In the genomic region with DNA sequence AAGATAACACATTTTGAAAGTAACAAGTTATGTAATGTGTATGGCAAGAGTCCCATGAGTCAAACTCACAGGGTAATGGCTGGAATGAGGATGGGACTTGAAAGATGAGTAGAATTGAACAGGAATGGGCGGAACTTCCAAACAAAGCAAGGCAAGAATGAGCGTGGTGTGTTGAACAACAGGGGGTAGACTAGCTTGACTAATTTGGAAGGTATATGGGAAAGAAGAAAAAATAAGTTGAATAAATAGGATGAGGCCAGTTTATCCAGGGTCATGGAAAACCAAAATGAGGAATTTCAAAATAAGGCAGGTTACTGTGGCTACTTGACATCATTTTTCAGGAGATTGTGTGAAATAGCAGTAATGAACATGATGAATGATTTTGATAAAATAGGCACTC, we compare ENCODE assay signal across 18 cellular contexts. TPM values are rescaled to one million over a fixed set of nuclear protein-coding genes. Genes with fewer than 3 reads are reported as not detected.
A peak's percentile ranks its signal among the peaks of the same experiment; 100 is the strongest.
DNase-seq lines count a peak whose midpoint lies in the region; ATAC-seq and TF ChIP-seq lines count a peak whose summit lies in the region.
"Had no signal": no experiment of that assay in that cellular context is flagged by ENCODE, and none has a peak within 500 bp of the region (broad histone marks: within the 10 kb centered on the region; RNA-seq: fewer than 3 reads in every experiment).

No MANE protein-coding gene starts in this region.

- peak overlapping the region; percentile 14 for H3K27ac Mint-ChIP-seq in neural crest cell (ENCODE audit: unreplicated experiment)

- BruUV-seq in mammary epithelial cell (replicated peaks; lab: Mats Ljungman, UMichigan), result no TSS peak

- H3K36me3 ChIP-seq in HUES6 (ENCODE audit: control insufficient read depth, insufficient read depth, low read length) (no peaks in the 10 kb centered on the region), mammary epithelial cell (ENCODE audit: insufficient read depth, low read length) (no peaks in the 10 kb centered on the region), iPS DF 6.9 (ENCODE audit: control insufficient read depth, insufficient read depth, low read length) (no peaks in the 10 kb centered on the region), GM23248 (ENCODE audit: low read depth) (no peaks in the 10 kb centered on the region), SJCRH30 (no peaks in the 10 kb centered on the region)
- H3K36me3 ChIP-seq: HAP-1 had no signal

- dilution Hi-C loops in mammary epithelial cell (cut with HindIII; ENCODE audit: low sequenced_read_pairs), result no loop called here

- H3K27me3 ChIP-seq in HUES6 (ENCODE audit: control insufficient read depth, insufficient read depth, low read length), result no peaks in the 10 kb centered on the region
- no peaks in the 10 kb centered on the region for H3K27me3 ChIP-seq in mammary epithelial cell (ENCODE audit: insufficient read depth, low read length)
- H3K27me3 ChIP-seq in iPS DF 6.9 (ENCODE audit: control insufficient read depth, insufficient read depth, low read length), result no peaks in the 10 kb centered on the region
- H3K27me3 ChIP-seq in GM23248 (replicated peaks; ENCODE audit: insufficient read depth), result no peaks in the 10 kb centered on the region
- H3K27me3 ChIP-seq in SJCRH30, result no peaks in the 10 kb centered on the region

- H3K27me3 Mint-ChIP-seq in neural crest cell (ENCODE audit: low read depth), result no peaks in the 10 kb centered on the region
- H3K27me3 Mint-ChIP-seq: B cell; CD4-positive, alpha-beta T cell had no signal

- in situ Hi-C loops in mammary epithelial cell (cut with MboI; ENCODE audit: low sequenced_read_pairs in 2 of 2), result no loop called here
- in situ Hi-C loops in GM23248 (cut with MboI), result no loop called here

- H3K36me3 Mint-ChIP-seq in neural crest cell (ENCODE audit: low read depth), result peaks cover 3% of the 10 kb centered on the region

- WGBS in mammary epithelial cell (ENCODE audit: low coverage, missing lambda C conversion rate), result 93% methylated on average over 2 of the region's 2 CpGs
- no CpG with 5 or more reads among the region's 2 CpGs for WGBS in iPS DF 6.9 (ENCODE audit: insufficient coverage, insufficient read length)
- 95 to 96% methylated on average over 2 of the region's 2 CpGs for WGBS in GM23248 (ENCODE audit: low coverage in 1 of 2, low lambda C conversion rate in 2 of 2, missing lambda C conversion rate in 2 of 2), 2 experiments

- H3K4me1 ChIP-seq in HUES6 (ENCODE audit: control insufficient read depth, insufficient read depth, low read length) (peaks cover 43% of the 10 kb centered on the region), mammary epithelial cell (ENCODE audit: insufficient read depth, low read length) (peaks cover 3% of the 10 kb centered on the region), iPS DF 6.9 (ENCODE audit: control insufficient read depth, insufficient read depth, low read length) (peaks cover 3% of the 10 kb centered on the region; the same call in 1 of the 2 replicates), GM23248 (ENCODE audit: insufficient read depth) (peaks cover 17% of the 10 kb centered on the region; the same call in 1 of the 2 replicates), SJCRH30 (no peaks in the 10 kb centered on the region)

- peaks cover 2% of the 10 kb centered on the region for H3K9me3 Mint-ChIP-seq in neural crest cell
- H3K9me3 Mint-ChIP-seq: CD4-positive, alpha-beta T cell had no signal

- peaks cover 10% of the 10 kb centered on the region; the same call in 1 of the 2 replicates for H3F3A ChIP-seq in GM23248 (ENCODE audit: insufficient read depth)

- H3K79me2 ChIP-seq in mammary epithelial cell (ENCODE audit: insufficient read depth, low read length), result peaks cover 4% of the 10 kb centered on the region
- 0 out of 2 replicates have a peak, but pooled peaks cover 9% of the 10 kb centered on the region for H3K79me2 ChIP-seq in GM23248 (ENCODE audit: insufficient read depth)

- intact Hi-C loops in mammary epithelial cell (cut with micrococcal nuclease), result loop anchor here (5.0 to 10.0 kb wide), 3 partner anchors 146 to 324 kb away; no protein-coding TSS in a partner anchor

- H4K20me1 ChIP-seq in mammary epithelial cell (ENCODE audit: insufficient read depth, low read length), result no peaks in the 10 kb centered on the region
- H4K20me1 ChIP-seq in GM23248 (ENCODE audit: insufficient read depth), result no peaks in the 10 kb centered on the region

- H2AFZ ChIP-seq in mammary epithelial cell (ENCODE audit: low read depth, low read length) (no peak overlapping the region), GM23248 (no peak overlapping the region)

- H3K4me3 Mint-ChIP-seq in neural crest cell, result peak overlapping the region; percentile 98
- H3K4me3 Mint-ChIP-seq: B cell; CD4-positive, alpha-beta T cell had no signal

- peaks cover 38% of the 10 kb centered on the region for H3K4me1 Mint-ChIP-seq in neural crest cell

- H3K9ac ChIP-seq in HUES6 (ENCODE audit: low read length) (peak overlapping the region; percentile 43), mammary epithelial cell (ENCODE audit: insufficient read depth, low read length) (no peak overlapping the region), GM23248 (no peak overlapping the region)

- peak; percentile 0 for DNase-seq in mammary epithelial cell
- DNase-seq in iPS DF 6.9 (ENCODE audit: low read depth, low spot score), result peak; percentile 50
- DNase-seq in neural crest cell (ENCODE audit: low read depth, low spot score), result no peak
- no peak for DNase-seq in GM23248
- DNase-seq in 8988T, result no peak
- no peak for DNase-seq in SJCRH30
- DNase-seq: CD4-positive, alpha-beta T cell; GF-D8; KG1; NCI-H1092; NCI-H1694; NCI-H2107; NCI-H446 treated with DMSO at 0.1 percent for 48 hours; SHP77 had no signal

- H3K27ac ChIP-seq in HUES6 (ENCODE audit: low read depth, low read length) (peak overlapping the region; percentile 98), mammary epithelial cell (ENCODE audit: insufficient read depth, low read depth, low read length) (no peak overlapping the region), iPS DF 6.9 (ENCODE audit: low read length) (no peak overlapping the region), GM23248 (no peak overlapping the region), SJCRH30 (no peak overlapping the region)

- H3K9me3 ChIP-seq in HUES6 (ENCODE audit: control insufficient read depth, insufficient read depth, low read depth, low read length) (no peaks in the 10 kb centered on the region; the same call in 1 of the 2 replicates), mammary epithelial cell (replicated peaks; ENCODE audit: insufficient read depth, low read length) (no peaks in the 10 kb centered on the region), iPS DF 6.9 (ENCODE audit: control insufficient read depth, insufficient read depth, low read length) (no peaks in the 10 kb centered on the region), GM23248 (ENCODE audit: low read depth) (no peaks in the 10 kb centered on the region), SJCRH30 (replicated peaks) (no peaks in the 10 kb centered on the region)
- H3K9me3 ChIP-seq: HAP-1 had no signal

- H3K9me2 ChIP-seq in GM23248 (ENCODE audit: insufficient read depth), result no peaks in the 10 kb centered on the region

- TF ChIP-seq CTCF in mammary epithelial cell (conservative IDR thresholded peaks at IDR 0.05 in 1 of 2, IDR thresholded peaks at IDR 0.05 in 1 of 2; ENCODE audit: extremely low read depth in 1 of 2, insufficient read depth in 1 of 2, low read depth in 1 of 2, low read length in 2 of 2) (no peak), neural crest cell (conservative IDR thresholded peaks at IDR 0.05) (no peak)

- CTCF ChIA-PET in mammary epithelial cell (lab: Charles Lee; ENCODE audit: low non-redundant PET), result interaction anchor here (0.7 kb wide), 1 partner anchor 19 kb away, joined by 3 read pairs; no protein-coding TSS in a partner anchor

- H3K4me2 ChIP-seq in mammary epithelial cell (ENCODE audit: insufficient read depth, low read depth, low read length) (no peak overlapping the region), GM23248 (ENCODE audit: unreplicated experiment) (no peak overlapping the region)

- ATAC-seq in HG03565 (IDR thresholded peaks at IDR 0.05; ENCODE audit: unreplicated experiment), result no peak

- H3K4me3 ChIP-seq in HUES6 (ENCODE audit: low read depth, low read length) (peak overlapping the region; percentile 72), mammary epithelial cell (replicated peaks in 1 of 3; ENCODE audit: insufficient read depth in 1 of 3, low read depth in 2 of 3, low read length in 3 of 3) (no peak overlapping the region), iPS DF 6.9 (ENCODE audit: low read length) (no peak overlapping the region), GM23248 (no peak overlapping the region), SJCRH30 (no peak overlapping the region)
- H3K4me3 ChIP-seq: HAP-1 had no signal

RNA-seq across cellular contexts. Expression of a gene that starts 2.5 kb away (rescaled TPM):
- 10 to 100 TPM; 16.3 to 17.0 TPM for total RNA-seq in mammary epithelial cell
- polyA plus RNA-seq in mammary epithelial cell, result 14.8 TPM
- 23.2 TPM for polyA minus RNA-seq in mammary epithelial cell
- 18.0 and 20.1 TPM in 2 replicates for total RNA-seq in neural crest cell
- total RNA-seq in GM23248 (2014; rRNA removed; shearing (Covaris generic)), result 4.4 and 28.6 TPM in 2 replicates
- 9.9 and 14.2 TPM in 2 replicates for polyA plus RNA-seq in GM23248 (2016; fragmentation: Nextera tagmentation; extraction: Ambion mirVana)
- total RNA-seq in SJCRH30 (2014; rRNA removed; shearing (Covaris generic)), result 10.6 and 13.0 TPM in 2 replicates

Comparison
In these comparisons a context has a peak if more than half of its experiments do, and no peak if none do; other contexts are left out.
1. DNase-seq: peak in mammary epithelial cell (single experiment) and iPS DF 6.9 (single experiment); none in neural crest cell (single experiment), GM23248 (single experiment), 8988T (single experiment) and SJCRH30 (0 of 2).